ENCODE assay signal across 1 cellular context in genomic region chr17:27494192-27495091, GRCh38.
TF ChIP-seq lines count a peak whose summit lies in the region.

No MANE protein-coding gene starts in this region.

TF ChIP-seq in K562, 482 proteins besides CTCF, POLR2A, EP300 and RAD21 (continued from another document):
- TF ChIP-seq DLX4 (CRISPR knock-in tag; IDR thresholded peaks at IDR 0.05) (no peak), DPF2 (IDR thresholded peaks at IDR 0.05) (no peak), RBM39 (optimal IDR thresholded peaks at IDR 0.05; ENCODE audit: low read depth, low read length) (no peak), TFE3 (CRISPR knock-in tag; IDR thresholded peaks at IDR 0.05) (no peak), ID3 (CRISPR knock-in tag; IDR thresholded peaks at IDR 0.05) (no peak), ID3 (tag; IDR thresholded peaks at IDR 0.05) (no peak), BHLHE40 (IDR thresholded peaks at IDR 0.05; ENCODE audit: low read length) (peak; percentile 28; the same call in 1 of the 2 replicates), ZNF212 (CRISPR knock-in tag; IDR thresholded peaks at IDR 0.05) (no peak), CEBPB (tag; IDR thresholded peaks at IDR 0.05) (peak; percentile 82), ZNF436 (CRISPR knock-in tag; IDR thresholded peaks at IDR 0.05) (no peak), SMC3 (conservative IDR thresholded peaks at IDR 0.05; ENCODE audit: insufficient read depth, low read depth, low read length) (no peak), MCM2 (IDR thresholded peaks at IDR 0.05; ENCODE audit: low read depth) (no peak), MEIS2 (IDR thresholded peaks at IDR 0.05; ENCODE audit: partially characterized antibody) (no peak), ZSCAN29 (IDR thresholded peaks at IDR 0.05) (no peak), ZKSCAN1 (IDR thresholded peaks at IDR 0.05; ENCODE audit: low read depth, low read length) (no peak), ETV6 (IDR thresholded peaks at IDR 0.05; ENCODE audit: borderline replicate concordance in 1 of 2, low read depth in 2 of 2, low read length in 1 of 2) (no peak), ETV6 (CRISPR knock-in tag; IDR thresholded peaks at IDR 0.05; ENCODE audit: borderline replicate concordance) (no peak), ZBTB5 (IDR thresholded peaks at IDR 0.05) (no peak), LEF1 (IDR thresholded peaks at IDR 0.05) (no peak), CEBPG (CRISPR knock-in tag; IDR thresholded peaks at IDR 0.05) (no peak), CEBPG (tag; conservative IDR thresholded peaks at IDR 0.05 in 1 of 2, IDR thresholded peaks at IDR 0.05 in 1 of 2) (peak; percentile 34 to 72; a peak in 3 of 4 replicates), ZNF121 (CRISPR knock-in tag; conservative IDR thresholded peaks at IDR 0.05) (no peak), HNRNPLL (IDR thresholded peaks at IDR 0.05; ENCODE audit: low read depth, low read length, poor library complexity, severe bottlenecking) (no peak), TFAP4 (CRISPR knock-in tag; IDR thresholded peaks at IDR 0.05; ENCODE audit: borderline replicate concordance) (no peak)
